Comparison of ENCODE assay signal across 17 cellular contexts in genomic region chr20:37856932-37857660, GRCh38. TPM values are rescaled to one million over a fixed set of nuclear protein-coding genes. Genes with fewer than 3 reads are reported as not detected.
A peak's percentile ranks its signal among the peaks of the same experiment; 100 is the strongest.
DNase-seq lines count a peak whose midpoint lies in the region; ATAC-seq and TF ChIP-seq lines count a peak whose summit lies in the region.
"Had no signal": no experiment of that assay in that cellular context is flagged by ENCODE, and none has a peak within 500 bp of the region (broad histone marks: within the 10 kb centered on the region; RNA-seq: fewer than 3 reads in every experiment).

No MANE protein-coding gene starts in this region.

- no peaks in the 10 kb centered on the region for H3K27me3 ChIP-seq in cardiac muscle cell
- H3K27me3 ChIP-seq in IMR-90 (ENCODE audit: control insufficient read depth, insufficient read depth, low read length), result no peaks in the 10 kb centered on the region
- H3K27me3 ChIP-seq: BE2C, foreskin keratinocyte had no signal

- H3K9ac ChIP-seq in IMR-90 (ENCODE audit: low read depth, low read length), result no peak overlapping the region

- peak in 1 of 2 donors; percentile 56 for DNase-seq in cardiac muscle cell (ENCODE audit: low read depth in 1 of 2, low spot score in 1 of 2)
- no peak for DNase-seq in left cardiac atrium
- peak; percentile 89 for DNase-seq in IMR-90
- peak; percentile 14 for DNase-seq in dermis blood vessel endothelial cell
- peak; percentile 61 for DNase-seq in skeletal muscle cell (ENCODE audit: low read depth)
- DNase-seq in stimulated activated CD4-positive, alpha-beta T cell treated with anti-CD3 and anti-CD28 coated beads, Interleukin-4, amount 100 ng/mL, for 24 hours, result no peak
- DNase-seq in activated CD4-positive, CD25-positive, alpha-beta regulatory T cell treated with anti-CD3 and anti-CD28 coated beads, Interleukin-2, amount 50 U/mL, for 72 hours, result no peak
- DNase-seq: activated naive CD4-positive, alpha-beta T cell treated with anti-CD3 and anti-CD28 coated beads, Interleukin-2, amount 50 U/mL, for 16 hours; BE2C; foreskin keratinocyte; GF-D8; KG1; NCI-H2029 treated with DMSO at 0.1 percent for 48 hours; stimulated activated naive CD4-positive, alpha-beta T cell treated with Interleukin-2 at 50 U/mL for 16 hours; SW 1271 had no signal

- no peak overlapping the region for H2BK15ac ChIP-seq in IMR-90 (ENCODE audit: low read depth, low read length)

- TF ChIP-seq RAD21 in IMR-90 (IDR thresholded peaks at IDR 0.05; ENCODE audit: low read length), result no peak

- no peaks in the 10 kb centered on the region for H3K9me3 ChIP-seq in cardiac muscle cell (ENCODE audit: low read depth)
- no peaks in the 10 kb centered on the region for H3K9me3 ChIP-seq in IMR-90 (ENCODE audit: control insufficient read depth, insufficient read depth, low read length)
- H3K9me3 ChIP-seq: BE2C, prostate gland had no signal

- no peak for ATAC-seq in left cardiac atrium
- peak; percentile 74 for ATAC-seq in IMR-90 (ENCODE audit: low read depth)
- no peak for ATAC-seq in GM18909 (IDR thresholded peaks at IDR 0.05; ENCODE audit: poor library complexity, unreplicated experiment)
- ATAC-seq: foreskin keratinocyte had no signal

- 42% methylated on average over 1 of the region's 10 CpGs; no CpG with 5 or more reads in 1 of the 2 experiments for WGBS in IMR-90 (ENCODE audit: extremely low coverage in 2 of 2, insufficient read length in 1 of 2), 2 experiments

- no peak overlapping the region for H3K4ac ChIP-seq in IMR-90 (ENCODE audit: low read depth, low read length)

- no peak overlapping the region for H3K56ac ChIP-seq in IMR-90 (ENCODE audit: extremely low read depth, insufficient read depth, low read length)

- H2AFZ ChIP-seq in IMR-90 (replicated peaks; ENCODE audit: low read length, poor library complexity), result no peak overlapping the region

- TF ChIP-seq POLR2A in IMR-90 (IDR thresholded peaks at IDR 0.05; ENCODE audit: low read depth, low read length), result no peak

- H3K36me3 ChIP-seq in cardiac muscle cell, result no peaks in the 10 kb centered on the region
- peaks cover 17% of the 10 kb centered on the region for H3K36me3 ChIP-seq in IMR-90 (ENCODE audit: control insufficient read depth, insufficient read depth, low read length)
- H3K36me3 ChIP-seq: prostate gland had no signal

- intact Hi-C loops in left cardiac atrium (cut with DNase I), result no loop called here
- intact Hi-C loops in IMR-90 (cut with micrococcal nuclease), result no loop called here

- H3K27ac ChIP-seq in cardiac muscle cell, result peak overlapping the region; percentile 31
- H3K27ac ChIP-seq in IMR-90 (ENCODE audit: insufficient read depth, low read length), result no peak overlapping the region
- H3K27ac ChIP-seq: foreskin keratinocyte, prostate gland had no signal

- peak overlapping the region; percentile 5 for H3K23ac ChIP-seq in IMR-90 (ENCODE audit: low read depth, low read length)

- H3K4me2 ChIP-seq in IMR-90 (ENCODE audit: low read depth, low read length), result no peak overlapping the region

- TF ChIP-seq CTCF in cardiac muscle cell (IDR thresholded peaks at IDR 0.05; ENCODE audit: low read depth, low read length) (no peak), IMR-90 (conservative IDR thresholded peaks at IDR 0.05; ENCODE audit: low read depth, low read length) (no peak)

- H3K4me1 ChIP-seq in cardiac muscle cell (ENCODE audit: low read depth) (peaks cover 37% of the 10 kb centered on the region), IMR-90 (ENCODE audit: control insufficient read depth, insufficient read depth, low read length) (peaks cover 3% of the 10 kb centered on the region; the same call in 1 of the 2 replicates)
- H3K4me1 ChIP-seq: BE2C, foreskin keratinocyte, prostate gland had no signal

- no peak overlapping the region for H2BK20ac ChIP-seq in IMR-90 (ENCODE audit: low read depth, low read length)

- no peak overlapping the region; the same call in 1 of the 2 replicates for H4K5ac ChIP-seq in IMR-90 (ENCODE audit: low read depth, low read length)

- no peaks in the 10 kb centered on the region for H3K79me1 ChIP-seq in IMR-90 (ENCODE audit: low read depth in 1 of 2, low read length in 2 of 2)

- H2BK120ac ChIP-seq in IMR-90 (ENCODE audit: low read depth, low read length), result no peak overlapping the region

- no peak overlapping the region for H3K4me3 ChIP-seq in cardiac muscle cell
- no peak overlapping the region for H3K4me3 ChIP-seq in IMR-90 (ENCODE audit: insufficient read depth, low read depth, low read length)
- no peak overlapping the region for H3K4me3 ChIP-seq in skeletal muscle cell (ENCODE audit: low read depth, low read length)
- H3K4me3 ChIP-seq: prostate gland had no signal

- H2AK9ac ChIP-seq in IMR-90 (replicated peaks; ENCODE audit: low read depth, low read length, poor library complexity), result peak overlapping the region; percentile 13

- BruUV-seq in IMR-90 (replicated peaks; lab: Mats Ljungman, UMichigan), result no TSS peak

- in situ Hi-C loops in IMR-90 (cut with MboI; ENCODE audit: low sequenced_read_pairs), result no loop called here

- CTCF ChIA-PET in IMR-90 (lab: Yijun Ruan, JAX), result interaction anchor here (0.6 kb wide), 1 partner anchor 200 kb away, joined by 3 read pairs; no protein-coding TSS in a partner anchor

- H2AK5ac ChIP-seq in IMR-90 (ENCODE audit: low read depth, low read length), result no peak overlapping the region

- peak overlapping the region; percentile 50; the same call in 1 of the 2 replicates for H3K14ac ChIP-seq in IMR-90 (replicated peaks; ENCODE audit: low read depth, low read length)

- dilution Hi-C loops in IMR-90 (cut with HindIII; ENCODE audit: low sequenced_read_pairs, unreplicated experiment), result no loop called here

- peak overlapping the region; percentile 31 for H2BK5ac ChIP-seq in IMR-90 (ENCODE audit: low read depth, low read length, poor library complexity, severe bottlenecking)

- H4K8ac ChIP-seq in IMR-90 (ENCODE audit: low read depth in 2 of 2, low read length in 2 of 2), result no peak overlapping the region

- no peak overlapping the region for H3K18ac ChIP-seq in IMR-90 (ENCODE audit: low read depth, low read length)

- H4K20me1 ChIP-seq in IMR-90 (ENCODE audit: insufficient read depth, low read length), result peaks cover 3% of the 10 kb centered on the region; the same call in 1 of the 2 replicates

- POLR2A ChIA-PET in IMR-90 (lab: Charles Lee; ENCODE audit: unreplicated experiment), result interaction anchor here (0.5 kb wide), 1 partner anchor 1219 kb away, joined by 3 read pairs; no protein-coding TSS in a partner anchor

- H4K91ac ChIP-seq in IMR-90 (ENCODE audit: insufficient read depth, low read depth, low read length), result no peak overlapping the region

- H3K9me1 ChIP-seq in IMR-90 (ENCODE audit: insufficient read depth, low read length), result 0 out of 2 replicates have a peak, but pooled peaks cover 16% of the 10 kb centered on the region

TF ChIP-seq in IMR-90, 13 proteins besides CTCF, POLR2A, EP300 and RAD21:
- TF ChIP-seq CHD1 (IDR thresholded peaks at IDR 0.05; ENCODE audit: low read depth, low read length), result no peak
- TF ChIP-seq RCOR1 (IDR thresholded peaks at IDR 0.05; ENCODE audit: insufficient replicate concordance, low read length), result no peak
- TF ChIP-seq ELK1 (IDR thresholded peaks at IDR 0.05; ENCODE audit: borderline replicate concordance, low read depth, low read length), result no peak
- TF ChIP-seq MXI1 (IDR thresholded peaks at IDR 0.05; ENCODE audit: borderline replicate concordance, low read depth, low read length), result no peak
- TF ChIP-seq RFX5 (IDR thresholded peaks at IDR 0.05; ENCODE audit: low read depth, low read length), result no peak; the same call in 1 of the 2 replicates
- no peak for TF ChIP-seq NFE2L2 (IDR thresholded peaks at IDR 0.05; ENCODE audit: low read depth, low read length)
- no peak for TF ChIP-seq MAZ (IDR thresholded peaks at IDR 0.05; ENCODE audit: borderline replicate concordance, low read depth, low read length)
- no peak for TF ChIP-seq SMC3 (IDR thresholded peaks at IDR 0.05; ENCODE audit: low read depth, low read length)
- TF ChIP-seq, protein P1, sequence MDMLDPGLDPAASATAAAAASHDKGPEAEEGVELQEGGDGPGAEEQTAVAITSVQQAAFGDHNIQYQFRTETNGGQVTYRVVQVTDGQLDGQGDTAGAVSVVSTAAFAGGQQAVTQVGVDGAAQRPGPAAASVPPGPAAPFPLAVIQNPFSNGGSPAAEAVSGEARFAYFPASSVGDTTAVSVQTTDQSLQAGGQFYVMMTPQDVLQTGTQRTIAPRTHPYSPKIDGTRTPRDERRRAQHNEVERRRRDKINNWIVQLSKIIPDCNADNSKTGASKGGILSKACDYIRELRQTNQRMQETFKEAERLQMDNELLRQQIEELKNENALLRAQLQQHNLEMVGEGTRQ (IDR thresholded peaks at IDR 0.05; ENCODE audit: low read depth, low read length), result no peak
- TF ChIP-seq BHLHE40 (IDR thresholded peaks at IDR 0.05; ENCODE audit: low read depth, low read length), result peak; percentile 29; the same call in 1 of the 2 replicates
- 0 out of 2 replicates have a peak, but pooled peaks have one; percentile 6 for TF ChIP-seq CEBPB (IDR thresholded peaks at IDR 0.05; ENCODE audit: low read depth, low read length)
- TF ChIP-seq MAFK (IDR thresholded peaks at IDR 0.05; ENCODE audit: low read depth, low read length), result no peak
- TF ChIP-seq FOS (IDR thresholded peaks at IDR 0.05; ENCODE audit: low read depth, low read length), result 0 out of 2 replicates have a peak, but pooled peaks have one; percentile 35

RNA-seq across cellular contexts. Expression of gene VSTM2L, which starts 45.8 kb away (rescaled TPM):
- total RNA-seq in cardiac muscle cell, result 136 and 321 TPM in 2 replicates
- 83.4 and 162 TPM in 2 replicates for polyA plus RNA-seq in cardiac muscle cell
- 100 to 1,000 TPM; 139 to 158 TPM for total RNA-seq in left cardiac atrium
- under 0.01 and 0.18 TPM in 2 replicates for total RNA-seq in IMR-90 (2012; rRNA removed)
- polyA plus RNA-seq in IMR-90 (2012; rRNA removed), result 0.19 and 0.57 TPM in 2 replicates
- 0.41 and 0.70 TPM in 2 replicates for polyA plus RNA-seq in IMR-90 (2012; cell fraction: cytosol; rRNA removed)
- 0.18 and 0.34 TPM in 2 replicates for polyA plus RNA-seq in IMR-90 (2012; cell fraction: nucleus; rRNA removed; ENCODE audit: low replicate concordance)
- total RNA-seq in dermis blood vessel endothelial cell, result 0.51 TPM in 1 of 2 replicates, not detected in the other

Comparison
In these comparisons a context has a peak if more than half of its experiments do, and no peak if none do; other contexts are left out.
1. DNase-seq: peak in IMR-90 (single experiment), dermis blood vessel endothelial cell (single experiment) and skeletal muscle cell (single experiment); none in left cardiac atrium (single experiment), stimulated activated CD4-positive, alpha-beta T cell treated with anti-CD3 and anti-CD28 coated beads, Interleukin-4, amount 100 ng/mL, for 24 hours (single experiment) and activated CD4-positive, CD25-positive, alpha-beta regulatory T cell treated with anti-CD3 and anti-CD28 coated beads, Interleukin-2, amount 50 U/mL, for 72 hours (single experiment).
2. RNA of gene VSTM2L, which starts 45.8 kb away (total RNA-seq): 136 to 321 TPM in cardiac muscle cell and 139 to 158 TPM in left cardiac atrium; 0.51 TPM in dermis blood vessel endothelial cell and under 0.01 to 0.18 TPM in IMR-90; every median in the first group is over 10 times any median in the second.